ENCODE assay signal across 8 cellular contexts in genomic region chr1:17053071-17053684, GRCh38. TPM values are rescaled to one million over a fixed set of nuclear protein-coding genes. Genes with fewer than 3 reads are reported as not detected.
DNase-seq lines count a peak whose midpoint lies in the region; ATAC-seq and TF ChIP-seq lines count a peak whose summit lies in the region.

No MANE protein-coding gene starts in this region.

- DNase-seq in heart right ventricle (no peak), left ventricle myocardium superior (no peak), body of pancreas (peak in 1 of 4 donors; percentile 29), mesendoderm (no peak), aorta (peak in 1 of 2 donors; percentile 46)
- DNase-seq in stimulated activated CD4-positive, alpha-beta T cell treated with anti-CD3 and anti-CD28 coated beads, Interleukin-4, amount 100 ng/mL, for 1 hour = no peak

- H3K4me3 ChIP-seq in heart right ventricle = peak overlapping the region; percentile 66 to 86 (median 74)
- H3K4me3 ChIP-seq in body of pancreas = peak overlapping the region; percentile 57 to 84
- H3K4me3 ChIP-seq in mesendoderm (ENCODE audit: low read length) = peak overlapping the region; percentile 96
- peak overlapping the region; percentile 28 to 43 for H3K4me3 ChIP-seq in aorta (ENCODE audit: low read length in 2 of 2)

- H2BK15ac ChIP-seq in mesendoderm (replicated peaks; ENCODE audit: low read depth) = no peak overlapping the region

- H3K27ac ChIP-seq in heart right ventricle = peak overlapping the region; percentile 41 to 92 (median 87)
- peak overlapping the region; percentile 85 to 91 (median 90) for H3K27ac ChIP-seq in body of pancreas
- no peak overlapping the region for H3K27ac ChIP-seq in mesendoderm (ENCODE audit: low read depth, low read length)
- peak overlapping the region in 1 of 2 donors; percentile 64 for H3K27ac ChIP-seq in aorta (ENCODE audit: low read depth in 1 of 2, low read length in 2 of 2)

- H3K9me3 ChIP-seq in heart right ventricle = no peaks in the 10 kb centered on the region
- no peaks in the 10 kb centered on the region for H3K9me3 ChIP-seq in body of pancreas
- no peaks in the 10 kb centered on the region for H3K9me3 ChIP-seq in aorta (ENCODE audit: control insufficient read depth, low read length)

- peak overlapping the region; percentile 66 for H3K23ac ChIP-seq in mesendoderm (ENCODE audit: low read length)

- 3 to 6% methylated on average over 12 of the region's 12 CpGs for WGBS in heart right ventricle, 2 donors
- WGBS in body of pancreas, 2 donors = 1 to 2% methylated on average over 12 of the region's 12 CpGs
- WGBS in mesendoderm (ENCODE audit: extremely low coverage, insufficient coverage, low lambda C conversion rate) = no CpG with 5 or more reads among the region's 12 CpGs
- 5% methylated on average over 12 of the region's 12 CpGs for WGBS in aorta, 2 donors

- H3K4me2 ChIP-seq in mesendoderm (ENCODE audit: low read length) = peak overlapping the region; percentile 99

- peak overlapping the region; percentile 87 for H3K9ac ChIP-seq in mesendoderm (ENCODE audit: low read length)

- no peak overlapping the region for H3K18ac ChIP-seq in mesendoderm (ENCODE audit: low read length)

- no peak overlapping the region for H3K4ac ChIP-seq in mesendoderm (ENCODE audit: low read depth, low read length)

- no peak overlapping the region for H2BK120ac ChIP-seq in mesendoderm (ENCODE audit: low read depth, low read length)

- H3K4me1 ChIP-seq in heart right ventricle = peaks cover 5 to 40% (median 26%) of the 10 kb centered on the region in 9 donors
- peaks cover 29% of the 10 kb centered on the region for H3K4me1 ChIP-seq in body of pancreas
- peaks cover 3% of the 10 kb centered on the region for H3K4me1 ChIP-seq in mesendoderm (ENCODE audit: control insufficient read depth, low read depth, low read length)
- peaks cover 0 to 10% of the 10 kb centered on the region in 2 donors for H3K4me1 ChIP-seq in aorta (ENCODE audit: control insufficient read depth in 1 of 2, insufficient read depth in 2 of 2, low read length in 2 of 2)

- H3K79me1 ChIP-seq in mesendoderm (ENCODE audit: low read length) = peaks cover 9% of the 10 kb centered on the region

- H3K27me3 ChIP-seq in heart right ventricle (no peaks in the 10 kb centered on the region), body of pancreas (no peaks in the 10 kb centered on the region), mesendoderm (ENCODE audit: insufficient read depth, low read length, poor library complexity) (no peaks in the 10 kb centered on the region), aorta (ENCODE audit: control insufficient read depth in 1 of 2, insufficient read depth in 2 of 2, low read length in 1 of 2) (no peaks in the 10 kb centered on the region)

- no peak for TF ChIP-seq CTCF in heart right ventricle (IDR thresholded peaks at IDR 0.05)
- TF ChIP-seq CTCF in body of pancreas (IDR thresholded peaks at IDR 0.05) = no peak

- H3K36me3 ChIP-seq in heart right ventricle = peaks cover 0 to 38% (median 16%) of the 10 kb centered on the region in 9 donors
- no peaks in the 10 kb centered on the region for H3K36me3 ChIP-seq in body of pancreas (replicated peaks in 1 of 2; ENCODE audit: insufficient read depth in 1 of 2, low read depth in 2 of 2)
- H3K36me3 ChIP-seq in mesendoderm (ENCODE audit: control insufficient read depth, insufficient read depth, low read length) = no peaks in the 10 kb centered on the region
- no peaks in the 10 kb centered on the region for H3K36me3 ChIP-seq in aorta (ENCODE audit: control insufficient read depth in 1 of 2, insufficient read depth in 2 of 2, low read length in 1 of 2)

- peaks cover 21% of the 10 kb centered on the region for H3K79me2 ChIP-seq in mesendoderm (ENCODE audit: control insufficient read depth, insufficient read depth, low read length)

- intact Hi-C loops in heart right ventricle (cut with DNase I) (loop anchor here in 1 of 10 donors (5.0 kb wide), 1 partner anchor 41 kb away; the partner anchor contains the start of gene ATP13A2), left ventricle myocardium superior (cut with micrococcal nuclease) (no loop called here), body of pancreas (cut with DNase I) (no loop called here), aorta (cut with DNase I) (loop anchor here in 1 of 2 donors (2.0 kb wide), 1 partner anchor 40 kb away; no protein-coding TSS in a partner anchor)

- H3K56ac ChIP-seq in mesendoderm (ENCODE audit: low read length) = peak overlapping the region; percentile 99

- H2AK5ac ChIP-seq in mesendoderm (ENCODE audit: low read length) = peak overlapping the region; percentile 94

- ATAC-seq in heart right ventricle (peak in 2 of 8 donors; percentile 0 to 5), left ventricle myocardium superior (no peak), body of pancreas (no peak), aorta (ENCODE audit: low FRiP score) (no peak), HG03039 (IDR thresholded peaks at IDR 0.05; ENCODE audit: unreplicated experiment) (no peak), HG02870 (IDR thresholded peaks at IDR 0.05; ENCODE audit: unreplicated experiment) (no peak)

- H4K8ac ChIP-seq in mesendoderm (ENCODE audit: low read depth, low read length) = no peak overlapping the region

- TF ChIP-seq POLR2A in body of pancreas (IDR thresholded peaks at IDR 0.05) = no peak

- H4K5ac ChIP-seq in mesendoderm (ENCODE audit: low read length) = no peak overlapping the region

- no peak overlapping the region for H2BK5ac ChIP-seq in mesendoderm (ENCODE audit: low read length)

RNA-seq across cellular contexts. Expression of gene SDHB, which starts 0.7 kb away (rescaled TPM):
- total RNA-seq in heart right ventricle = 100 to 1,000 TPM; 222 to 486 (median 379) TPM
- polyA plus RNA-seq in heart right ventricle = 100 to 1,000 TPM; 102 to 312 TPM
- 438 TPM for total RNA-seq in left ventricle myocardium superior
- total RNA-seq in body of pancreas = 10 to 100 TPM; 38.9 to 59.4 TPM
- 114 TPM for polyA plus RNA-seq in mesendoderm (2013, experiment 1 of 2)
- polyA plus RNA-seq in mesendoderm (2013, experiment 2 of 2) = 122 TPM
- total RNA-seq in aorta = 10 to 100 TPM; 55.1 to 71.6 TPM
- 100 to 1,000 TPM in 1 of 2 donors, 10 to 100 TPM in 1; 71.8 to 130 TPM for polyA plus RNA-seq in aorta

RNA-seq across cellular contexts. Expression of gene ATP13A2, which starts 41.5 kb away (rescaled TPM):
- total RNA-seq in heart right ventricle = 10 to 100 TPM in 7 of 10 donors, 1 to 10 TPM in 3; 7.2 to 20.0 (median 10.6) TPM
- 10 to 100 TPM; 10.9 to 18.2 TPM for polyA plus RNA-seq in heart right ventricle
- total RNA-seq in left ventricle myocardium superior = 17.8 TPM
- 10 to 100 TPM; 56.8 to 61.0 TPM for total RNA-seq in body of pancreas
- 37.2 TPM for polyA plus RNA-seq in mesendoderm (2013, experiment 1 of 2)
- polyA plus RNA-seq in mesendoderm (2013, experiment 2 of 2) = 39.3 TPM
- total RNA-seq in aorta = 10 to 100 TPM; 28.0 to 36.7 TPM
- polyA plus RNA-seq in aorta = 10 to 100 TPM in 1 of 2 donors, 1 to 10 TPM in 1; 9.4 to 27.8 TPM

Comparison
In these comparisons a context has a peak if more than half of its experiments do, and no peak if none do; other contexts are left out.
1. H3K4me3 ChIP-seq: peak in every context shown above with its lines; median percentile 96 in mesendoderm; 74 in heart right ventricle; 70 in body of pancreas; 36 in aorta.